Comparison of ENCODE assay signal across 20 cellular contexts in the genomic region with DNA sequence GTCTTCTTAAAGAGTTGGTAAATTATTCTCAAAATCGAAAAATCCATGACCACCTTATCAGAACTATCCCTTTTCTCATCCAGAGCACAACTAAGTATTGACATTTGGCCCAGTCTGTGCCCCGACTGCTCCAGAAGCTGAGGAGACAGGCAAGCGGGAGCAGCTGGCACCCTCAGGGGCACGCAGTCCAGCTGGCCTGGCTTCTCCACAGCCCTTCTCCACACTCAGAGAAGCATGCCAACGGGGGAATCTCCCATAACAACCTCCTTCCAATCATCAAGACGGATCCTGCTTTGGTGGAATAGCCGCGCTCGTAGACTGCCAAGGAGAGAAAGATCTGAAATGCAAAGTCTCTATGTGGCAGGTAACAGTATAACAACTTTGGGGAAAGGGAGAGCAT.
A peak's percentile ranks its signal among the peaks of the same experiment; 100 is the strongest.
DNase-seq lines count a peak whose midpoint lies in the region; ATAC-seq and TF ChIP-seq lines count a peak whose summit lies in the region.
"Had no signal": no experiment of that assay in that cellular context is flagged by ENCODE, and none has a peak within 500 bp of the region (broad histone marks: within the 10 kb centered on the region; RNA-seq: fewer than 3 reads in every experiment).

No MANE protein-coding gene starts in this region.

- H3K36me3 ChIP-seq in GM23248 (ENCODE audit: low read depth) (peaks cover 65% of the 10 kb centered on the region), SJCRH30 (no peaks in the 10 kb centered on the region; the same call in 1 of the 2 replicates)
- H3K36me3 ChIP-seq: ovary had no signal

- H3K4me3 Mint-ChIP-seq in T-helper 2 cell treated with Interferon-gamma antibody and Interleukin-4, amounts not matched to agents 5 μg/mL and 100 μg/mL, for 36 hours, result peak overlapping the region; percentile 58
- no peak overlapping the region for H3K4me3 Mint-ChIP-seq in brain
- H3K4me3 Mint-ChIP-seq in nephron progenitor cell, result no peak overlapping the region

- H3K27me3 ChIP-seq in GM23248 (replicated peaks; ENCODE audit: insufficient read depth) (no peaks in the 10 kb centered on the region), SJCRH30 (no peaks in the 10 kb centered on the region)
- H3K27me3 ChIP-seq: ovary, tibial nerve had no signal

- H3K9me3 Mint-ChIP-seq in T-helper 2 cell treated with Interferon-gamma antibody and Interleukin-4, amounts not matched to agents 5 μg/mL and 100 μg/mL, for 36 hours, result no peaks in the 10 kb centered on the region
- H3K9me3 Mint-ChIP-seq in brain, result no peaks in the 10 kb centered on the region
- no peaks in the 10 kb centered on the region for H3K9me3 Mint-ChIP-seq in nephron progenitor cell

- H3K36me3 Mint-ChIP-seq in T-helper 2 cell treated with Interferon-gamma antibody and Interleukin-4, amounts not matched to agents 5 μg/mL and 100 μg/mL, for 36 hours (ENCODE audit: low read depth), result peaks cover 2% of the 10 kb centered on the region
- H3K36me3 Mint-ChIP-seq in brain (peaks cover 87% of the 10 kb centered on the region), nephron progenitor cell (ENCODE audit: low read depth) (peaks cover 72% of the 10 kb centered on the region)

- no peak overlapping the region for H2AFZ ChIP-seq in GM23248

- H3K27ac ChIP-seq in GM23248 (peak overlapping the region; percentile 34), SJCRH30 (no peak overlapping the region)
- H3K27ac ChIP-seq: epithelial cell of prostate, ovary, tibial nerve had no signal

- H3K9me2 ChIP-seq in GM23248 (ENCODE audit: insufficient read depth), result no peaks in the 10 kb centered on the region

- in situ Hi-C loops in GM23248 (cut with MboI), result no loop called here

- no peak overlapping the region for H3K4me3 ChIP-seq in GM23248
- H3K4me3 ChIP-seq in SJCRH30, result no peak overlapping the region
- H3K4me3 ChIP-seq: coronary artery, K562, ovary, tibial nerve had no signal

- DNase-seq in T-helper 2 cell treated with Interferon-gamma antibody and Interleukin-4, amounts not matched to agents 5 μg/mL and 100 μg/mL, for 36 hours (ENCODE audit: low spot score), result no peak
- DNase-seq in T-helper 2 cell (no peak), GM23248 (no peak), nephron progenitor cell (no peak), SJCRH30 (no peak), MV-4-11 (lab: John Stamatoyannopoulos, UW) (no peak)
- DNase-seq: DMS79 treated with DMSO at 0.1 percent for 48 hours, H7, NCI-H1048, NCI-H2081 treated with DMSO at 0.1 percent for 48 hours, NCI-H510A treated with DMSO at 0.1 percent for 48 hours, ovary, SHP77 treated with DMSO at 0.1 percent for 48 hours had no signal

- WGBS in GM23248 (ENCODE audit: low coverage in 1 of 2, low lambda C conversion rate in 2 of 2, missing lambda C conversion rate in 2 of 2), 2 experiments, result 80 to 85% methylated on average over 9 of the region's 9 CpGs

- peak overlapping the region; percentile 94 for H3K27ac Mint-ChIP-seq in T-helper 2 cell treated with Interferon-gamma antibody and Interleukin-4, amounts not matched to agents 5 μg/mL and 100 μg/mL, for 36 hours
- H3K27ac Mint-ChIP-seq in brain (peak overlapping the region in 4 of 5 experiments; percentile 34 to 74 (median 56)), nephron progenitor cell (peak overlapping the region; percentile 25)

- peaks cover 66% of the 10 kb centered on the region for H3F3A ChIP-seq in GM23248 (ENCODE audit: insufficient read depth)

- H3K79me2 ChIP-seq in GM23248 (ENCODE audit: insufficient read depth), result peaks cover 91% of the 10 kb centered on the region

- H3K4me1 ChIP-seq in GM23248 (ENCODE audit: insufficient read depth) (peaks cover 37% of the 10 kb centered on the region), SJCRH30 (no peaks in the 10 kb centered on the region)

- peaks cover 47% of the 10 kb centered on the region for H3K4me1 Mint-ChIP-seq in T-helper 2 cell treated with Interferon-gamma antibody and Interleukin-4, amounts not matched to agents 5 μg/mL and 100 μg/mL, for 36 hours (ENCODE audit: low read depth)
- H3K4me1 Mint-ChIP-seq in brain (peaks cover 59% of the 10 kb centered on the region), nephron progenitor cell (peaks cover 22% of the 10 kb centered on the region)

- TF ChIP-seq CTCF in brain (conservative IDR thresholded peaks at IDR 0.05) (no peak), nephron progenitor cell (IDR thresholded peaks at IDR 0.05) (no peak)

- no peak overlapping the region for H3K4me2 ChIP-seq in GM23248 (ENCODE audit: unreplicated experiment)

- ATAC-seq in GM21786 (IDR thresholded peaks at IDR 0.05; ENCODE audit: unreplicated experiment), result no peak
- ATAC-seq: K562, left lobe of liver had no signal

- H3K9me3 ChIP-seq in GM23248 (ENCODE audit: low read depth) (no peaks in the 10 kb centered on the region), SJCRH30 (replicated peaks) (no peaks in the 10 kb centered on the region)
- H3K9me3 ChIP-seq: ovary, tibial nerve had no signal

- H3K9ac ChIP-seq in GM23248, result no peak overlapping the region

- no peaks in the 10 kb centered on the region for H3K27me3 Mint-ChIP-seq in T-helper 2 cell treated with Interferon-gamma antibody and Interleukin-4, amounts not matched to agents 5 μg/mL and 100 μg/mL, for 36 hours (ENCODE audit: low read depth)
- no peaks in the 10 kb centered on the region for H3K27me3 Mint-ChIP-seq in brain
- H3K27me3 Mint-ChIP-seq in nephron progenitor cell (ENCODE audit: low read depth, poor library complexity), result no peaks in the 10 kb centered on the region

- H4K20me1 ChIP-seq in GM23248 (ENCODE audit: insufficient read depth), result no peaks in the 10 kb centered on the region

Comparison
In these comparisons a context has a peak if more than half of its experiments do, and no peak if none do; other contexts are left out.
1. H3K27ac Mint-ChIP-seq: peak in every context shown above with its lines; median percentile 94 in T-helper 2 cell treated with Interferon-gamma antibody and Interleukin-4, amounts not matched to agents 5 μg/mL and 100 μg/mL, for 36 hours; 56 in brain; 25 in nephron progenitor cell.